In genomic region chr2:136327162-136327852, GRCh38 we compare ENCODE assay signal across 9 cellular contexts.
DNase-seq lines count a peak whose midpoint lies in the region; ATAC-seq and TF ChIP-seq lines count a peak whose summit lies in the region.
"Had no signal": no experiment of that assay in that cellular context is flagged by ENCODE, and none has a peak within 500 bp of the region (broad histone marks: within the 10 kb centered on the region; RNA-seq: fewer than 3 reads in every experiment).

No MANE protein-coding gene starts in this region.

- no peak overlapping the region for H3K4me2 ChIP-seq in mesendoderm (ENCODE audit: low read length)

- peaks cover 11% of the 10 kb centered on the region for H3K9me3 Mint-ChIP-seq in HFFc6
- H3K9me3 Mint-ChIP-seq in activated T-helper 2 cell treated with anti-CD3 and anti-CD28 coated beads, Interferon-gamma antibody, Interleukin-2, Interleukin-4, amounts not matched to agents 10 μg/mL and 5 μg/mL and 100 μg/mL, durations not matched to agents 14 hours and 24 hours and 36 hours = peaks cover 10% of the 10 kb centered on the region

- TF ChIP-seq EP300 in stomach (IDR thresholded peaks at IDR 0.05) = no peak
- TF ChIP-seq EP300 in sigmoid colon (IDR thresholded peaks at IDR 0.05) = no peak

- H3K9me3 ChIP-seq in stomach (no peaks in the 10 kb centered on the region), sigmoid colon (no peaks in the 10 kb centered on the region)
- H3K9me3 ChIP-seq: thoracic aorta had no signal

- no peaks in the 10 kb centered on the region; the same call in 1 of the 2 replicates for H3K27me3 Mint-ChIP-seq in HFFc6 (ENCODE audit: insufficient read depth)
- H3K27me3 Mint-ChIP-seq in activated T-helper 2 cell treated with anti-CD3 and anti-CD28 coated beads, Interferon-gamma antibody, Interleukin-2, Interleukin-4, amounts not matched to agents 10 μg/mL and 5 μg/mL and 100 μg/mL, durations not matched to agents 14 hours and 24 hours and 36 hours (ENCODE audit: low read depth) = no peaks in the 10 kb centered on the region

- H2BK5ac ChIP-seq in mesendoderm (ENCODE audit: low read length) = no peak overlapping the region

- H3K4me3 ChIP-seq in mesendoderm (ENCODE audit: low read length) (no peak overlapping the region), stomach (no peak overlapping the region), sigmoid colon (no peak overlapping the region)
- H3K4me3 ChIP-seq: thoracic aorta had no signal

- DNase-seq in HFFc6 (no peak), NCI-H460 (ENCODE audit: extremely low read depth, low read depth) (peak; percentile 16), mesendoderm (peak; percentile 81), stomach (peak; percentile 27), NCI-H2029 (lab: John Stamatoyannopoulos, UW) (no peak), sigmoid colon (no peak)
- peak; percentile 76 for DNase-seq in activated T-helper 2 cell treated with anti-CD3 and anti-CD28 coated beads, Interferon-gamma antibody, Interleukin-2, Interleukin-4, amounts not matched to agents 10 μg/mL and 5 μg/mL and 100 μg/mL, durations not matched to agents 14 hours and 24 hours and 36 hours (ENCODE audit: low spot score)

- H2BK15ac ChIP-seq in mesendoderm (replicated peaks; ENCODE audit: low read depth) = peak overlapping the region; percentile 2

- H2AK5ac ChIP-seq in mesendoderm (ENCODE audit: low read length) = no peak overlapping the region

- TF ChIP-seq POLR2A in stomach (IDR thresholded peaks at IDR 0.05) = no peak
- no peak for TF ChIP-seq POLR2A in sigmoid colon (IDR thresholded peaks at IDR 0.05)

- no peaks in the 10 kb centered on the region; the same call in 1 of the 2 replicates for H3K36me3 Mint-ChIP-seq in HFFc6 (ENCODE audit: low read depth)
- peaks cover 20% of the 10 kb centered on the region for H3K36me3 Mint-ChIP-seq in activated T-helper 2 cell treated with anti-CD3 and anti-CD28 coated beads, Interferon-gamma antibody, Interleukin-2, Interleukin-4, amounts not matched to agents 10 μg/mL and 5 μg/mL and 100 μg/mL, durations not matched to agents 14 hours and 24 hours and 36 hours (ENCODE audit: low read depth)

- peak; percentile 88 for ATAC-seq in GM18498 (IDR thresholded peaks at IDR 0.05; ENCODE audit: unreplicated experiment)

- H3K4me1 ChIP-seq in mesendoderm (ENCODE audit: control insufficient read depth, low read depth, low read length) = peaks cover 11% of the 10 kb centered on the region
- H3K4me1 ChIP-seq in stomach = peaks cover 0 to 18% (median 0%) of the 10 kb centered on the region in 4 donors
- H3K4me1 ChIP-seq in sigmoid colon = no peaks in the 10 kb centered on the region

- intact Hi-C loops in activated T-helper 2 cell treated with anti-CD3 and anti-CD28 coated beads, Interferon-gamma antibody, Interleukin-2, Interleukin-4, amounts not matched to agents 10 μg/mL and 5 μg/mL and 100 μg/mL, durations not matched to agents 14 hours and 24 hours and 36 hours (cut with micrococcal nuclease) = loop anchor here (1.0 to 10.0 kb wide), 19 partner anchors 8 to 793 kb away; partner anchors contain the start of genes CXCR4, DARS1, MCM6 and R3HDM1
- intact Hi-C loops in stomach (cut with DNase I; ENCODE audit: low total_unique reads) = no loop called here
- intact Hi-C loops in sigmoid colon (cut with DNase I) = no loop called here

- TF ChIP-seq CTCF in HFFc6 (IDR thresholded peaks at IDR 0.05) (no peak), stomach (IDR thresholded peaks at IDR 0.05) (no peak), sigmoid colon (IDR thresholded peaks at IDR 0.05) (no peak)

- H3K27ac ChIP-seq in mesendoderm (ENCODE audit: low read depth, low read length) (no peak overlapping the region), stomach (no peak overlapping the region), sigmoid colon (no peak overlapping the region)
- H3K27ac ChIP-seq: thoracic aorta had no signal

- H4K8ac ChIP-seq in mesendoderm (ENCODE audit: low read depth, low read length) = no peak overlapping the region

- no peaks in the 10 kb centered on the region for H3K27me3 ChIP-seq in mesendoderm (ENCODE audit: insufficient read depth, low read length, poor library complexity)
- no peaks in the 10 kb centered on the region for H3K27me3 ChIP-seq in stomach
- no peaks in the 10 kb centered on the region for H3K27me3 ChIP-seq in sigmoid colon

- H3K27ac Mint-ChIP-seq in HFFc6 = no peak overlapping the region
- peak overlapping the region; percentile 93 for H3K27ac Mint-ChIP-seq in activated T-helper 2 cell treated with anti-CD3 and anti-CD28 coated beads, Interferon-gamma antibody, Interleukin-2, Interleukin-4, amounts not matched to agents 10 μg/mL and 5 μg/mL and 100 μg/mL, durations not matched to agents 14 hours and 24 hours and 36 hours

- WGBS in mesendoderm (ENCODE audit: extremely low coverage, insufficient coverage, low lambda C conversion rate) = no CpG with 5 or more reads among the region's 12 CpGs
- 35 to 47% (median 39%) methylated on average over 12 of the region's 12 CpGs for WGBS in stomach, 5 donors
- WGBS in sigmoid colon, 2 donors = 50 to 63% methylated on average over 12 of the region's 12 CpGs

- H3K4me1 Mint-ChIP-seq in HFFc6 (ENCODE audit: low read depth) = peaks cover 13% of the 10 kb centered on the region; the same call in 1 of the 2 replicates
- peaks cover 62% of the 10 kb centered on the region for H3K4me1 Mint-ChIP-seq in activated T-helper 2 cell treated with anti-CD3 and anti-CD28 coated beads, Interferon-gamma antibody, Interleukin-2, Interleukin-4, amounts not matched to agents 10 μg/mL and 5 μg/mL and 100 μg/mL, durations not matched to agents 14 hours and 24 hours and 36 hours (ENCODE audit: low read depth)

- H3K9ac ChIP-seq in mesendoderm (ENCODE audit: low read length) = no peak overlapping the region

- H2BK120ac ChIP-seq in mesendoderm (ENCODE audit: low read depth, low read length) = no peak overlapping the region

- no peaks in the 10 kb centered on the region for H3K79me1 ChIP-seq in mesendoderm (ENCODE audit: low read length)

- H3K56ac ChIP-seq in mesendoderm (ENCODE audit: low read length) = no peak overlapping the region

- no peak overlapping the region for H3K4ac ChIP-seq in mesendoderm (ENCODE audit: low read depth, low read length)

- peak overlapping the region; percentile 41 for H3K18ac ChIP-seq in mesendoderm (ENCODE audit: low read length)

- H4K5ac ChIP-seq in mesendoderm (ENCODE audit: low read length) = no peak overlapping the region

- no peaks in the 10 kb centered on the region for H3K36me3 ChIP-seq in mesendoderm (ENCODE audit: control insufficient read depth, insufficient read depth, low read length)
- no peaks in the 10 kb centered on the region for H3K36me3 ChIP-seq in stomach
- H3K36me3 ChIP-seq in sigmoid colon = no peaks in the 10 kb centered on the region
- H3K36me3 ChIP-seq: thoracic aorta had no signal

- peak overlapping the region; percentile 29; the same call in 1 of the 2 replicates for H3K4me3 Mint-ChIP-seq in HFFc6
- H3K4me3 Mint-ChIP-seq in activated T-helper 2 cell treated with anti-CD3 and anti-CD28 coated beads, Interferon-gamma antibody, Interleukin-2, Interleukin-4, amounts not matched to agents 10 μg/mL and 5 μg/mL and 100 μg/mL, durations not matched to agents 14 hours and 24 hours and 36 hours (ENCODE audit: low read depth) = peak overlapping the region; percentile 57

- H3K23ac ChIP-seq in mesendoderm (ENCODE audit: low read length) = no peak overlapping the region

- no peaks in the 10 kb centered on the region for H3K79me2 ChIP-seq in mesendoderm (ENCODE audit: control insufficient read depth, insufficient read depth, low read length)

Comparison
In these comparisons a context has a peak if more than half of its experiments do, and no peak if none do; other contexts are left out.
1. DNase-seq: peak in NCI-H460 (single experiment), activated T-helper 2 cell treated with anti-CD3 and anti-CD28 coated beads, Interferon-gamma antibody, Interleukin-2, Interleukin-4, amounts not matched to agents 10 μg/mL and 5 μg/mL and 100 μg/mL, durations not matched to agents 14 hours and 24 hours and 36 hours (single experiment), mesendoderm (single experiment) and stomach (single experiment); none in HFFc6 (single experiment), NCI-H2029 (single experiment) and sigmoid colon (single experiment).